8 cellular contexts compared by ENCODE assay signal in the genomic region with DNA sequence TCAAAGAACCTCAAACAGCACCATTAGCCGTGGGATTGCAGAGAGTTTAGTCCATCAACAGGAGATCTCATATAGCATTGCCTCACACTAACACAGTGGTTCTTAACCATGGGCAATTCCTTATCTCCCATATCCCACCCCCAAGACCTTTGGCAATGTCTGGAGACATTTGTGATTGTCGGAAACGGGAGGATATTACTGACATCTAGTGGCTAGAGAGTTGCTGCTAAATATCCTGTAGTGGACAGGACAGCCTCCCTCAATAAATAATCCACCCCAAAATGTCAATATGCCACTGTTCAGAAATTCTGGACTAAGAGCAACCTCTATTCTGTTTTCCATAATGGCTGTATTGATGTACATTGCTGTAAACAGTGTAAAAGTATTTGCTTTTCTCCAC.
DNase-seq lines count a peak whose midpoint lies in the region; ATAC-seq, FAIRE-seq and TF ChIP-seq lines count a peak whose summit lies in the region.

No MANE protein-coding gene starts in this region.

- H3K4me3 ChIP-seq in cardiac fibroblast (replicated peaks in 1 of 2; ENCODE audit: low read depth in 2 of 2, low read length in 2 of 2) (no peak overlapping the region), lower lobe of right lung (no peak overlapping the region)

- ATAC-seq in lower lobe of right lung (peak; percentile 47 to 72), HG03378 (IDR thresholded peaks at IDR 0.05; ENCODE audit: unreplicated experiment) (no peak), HG03442 (IDR thresholded peaks at IDR 0.05; ENCODE audit: unreplicated experiment) (no peak)

- DNase-seq in AG08396 (ENCODE audit: low spot score), result peak; percentile 22
- DNase-seq in HTR-8/SVneo (ENCODE audit: insufficient read length, low spot score), result peak; percentile 8
- DNase-seq in cardiac fibroblast (ENCODE audit: low read depth in 2 of 2), result peak; percentile 77 to 84
- DNase-seq in lower lobe of right lung, result no peak
- no peak for DNase-seq in GM19238 (ENCODE audit: insufficient read length, low spot score)
- DNase-seq in activated naive CD4-positive, alpha-beta T cell treated with anti-CD3 and anti-CD28 coated beads, Interleukin-2, amount 50 U/mL, for 16 hours, result no peak

- no peaks in the 10 kb centered on the region for H3K9me3 ChIP-seq in lower lobe of right lung

- H3K27me3 ChIP-seq in lower lobe of right lung (ENCODE audit: low read depth), result no peaks in the 10 kb centered on the region

- H3K4me1 ChIP-seq in lower lobe of right lung, result no peaks in the 10 kb centered on the region

- no peak overlapping the region for H3K27ac ChIP-seq in lower lobe of right lung

- TF ChIP-seq CTCF in cardiac fibroblast (IDR thresholded peaks at IDR 0.05; ENCODE audit: low read depth, low read length) (peak; percentile 70), lower lobe of right lung (IDR thresholded peaks at IDR 0.05) (peak; percentile 55)

- intact Hi-C loops in lower lobe of right lung (cut with DNase I), result loop anchor here (10.0 kb wide), 1 partner anchor 236 kb away; no protein-coding TSS in a partner anchor

- H3K36me3 ChIP-seq in lower lobe of right lung, result no peaks in the 10 kb centered on the region

- peak; percentile 62 for FAIRE-seq in HTR-8/SVneo (lab: Jason Lieb, UNC)

Comparison
In these comparisons a context has a peak if more than half of its experiments do, and no peak if none do; other contexts are left out.
1. DNase-seq: peak in AG08396 (single experiment), HTR-8/SVneo (single experiment) and cardiac fibroblast (2 of 2); none in lower lobe of right lung (single experiment), GM19238 (single experiment) and activated naive CD4-positive, alpha-beta T cell treated with anti-CD3 and anti-CD28 coated beads, Interleukin-2, amount 50 U/mL, for 16 hours (single experiment).
2. ATAC-seq: peak in lower lobe of right lung (2 of 2); none in HG03378 (single experiment) and HG03442 (single experiment).